In the genomic region with DNA sequence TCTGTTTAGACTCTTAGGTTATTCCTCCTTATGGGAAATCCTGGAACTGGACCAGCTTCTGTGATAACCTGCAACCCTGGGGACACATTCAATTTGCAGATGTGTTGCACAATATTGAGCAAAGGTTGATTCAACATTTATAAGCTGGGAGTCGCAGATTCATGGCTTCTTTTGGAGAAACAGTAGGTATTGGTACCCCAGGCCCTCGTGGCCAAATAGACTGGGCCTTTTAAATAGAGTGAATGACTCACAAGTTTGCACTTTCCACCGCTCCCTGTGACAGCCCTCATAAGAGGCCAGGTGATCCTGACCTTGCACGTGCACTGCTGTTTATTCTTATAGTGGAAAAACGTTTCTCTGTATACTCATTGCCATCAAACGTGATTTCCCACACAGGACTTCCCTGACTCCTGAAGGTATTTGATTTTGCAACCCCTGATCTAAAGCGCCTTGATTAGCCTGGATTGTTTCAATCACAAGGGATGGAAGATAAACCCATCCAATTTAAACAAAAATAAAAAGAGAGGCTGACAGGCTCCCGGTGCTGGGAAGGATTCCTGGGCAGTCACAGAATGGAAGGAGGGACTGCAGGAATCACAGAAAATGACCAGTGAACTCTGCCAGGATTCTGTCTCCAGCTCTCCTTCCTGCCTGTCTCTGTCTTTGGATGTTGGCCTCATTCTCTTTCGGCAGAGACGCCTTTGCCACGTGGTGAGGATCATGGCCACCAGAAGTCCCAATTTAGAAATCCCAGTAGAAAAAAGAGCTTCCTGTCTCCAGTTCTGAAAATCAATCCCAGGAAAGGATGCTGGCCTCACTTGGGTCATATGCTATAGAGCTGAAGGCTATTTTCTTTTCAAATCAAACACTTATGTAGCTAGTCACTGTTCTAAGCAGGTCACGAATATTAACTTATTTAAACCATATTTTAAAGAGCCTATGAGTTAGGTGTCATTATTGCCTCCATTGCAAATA, we compare ENCODE assay signal across 1 cellular context.
TF ChIP-seq lines count a peak whose summit lies in the region.

No MANE protein-coding gene starts in this region.

TF ChIP-seq in HepG2, 621 proteins besides CTCF, POLR2A, EP300 and RAD21 (continued from another document and continues in another):
- no peak for TF ChIP-seq REST (IDR thresholded peaks at IDR 0.05; ENCODE audit: borderline replicate concordance in 1 of 2, low read depth in 1 of 2, low read length in 2 of 2)
- TF ChIP-seq ZBTB7A (CRISPR knock-in tag; IDR thresholded peaks at IDR 0.05): no peak
- TF ChIP-seq ZNF7 (CRISPR knock-in tag; IDR thresholded peaks at IDR 0.05): no peak
- no peak for TF ChIP-seq ZNF549 (CRISPR knock-in tag; IDR thresholded peaks at IDR 0.05)
- no peak for TF ChIP-seq IRF1 (CRISPR knock-in tag; IDR thresholded peaks at IDR 0.05; ENCODE audit: low read depth)
- TF ChIP-seq ZNF749 (CRISPR knock-in tag; IDR thresholded peaks at IDR 0.05; ENCODE audit: borderline replicate concordance): no peak
- TF ChIP-seq, protein P1, sequence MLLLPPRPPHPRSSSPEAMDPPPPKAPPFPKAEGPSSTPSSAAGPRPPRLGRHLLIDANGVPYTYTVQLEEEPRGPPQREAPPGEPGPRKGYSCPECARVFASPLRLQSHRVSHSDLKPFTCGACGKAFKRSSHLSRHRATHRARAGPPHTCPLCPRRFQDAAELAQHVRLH (CRISPR knock-in tag; IDR thresholded peaks at IDR 0.05; ENCODE audit: borderline replicate concordance, low read depth): 0 out of 2 replicates have a peak, but pooled peaks have one; percentile 34
- TF ChIP-seq NR2F1 (CRISPR knock-in tag; IDR thresholded peaks at IDR 0.05): peak; percentile 79 to 92
- TF ChIP-seq CENPX (CRISPR knock-in tag; IDR thresholded peaks at IDR 0.05): no peak
- TF ChIP-seq TRAFD1 (CRISPR knock-in tag; IDR thresholded peaks at IDR 0.05; ENCODE audit: borderline replicate concordance): no peak
- TF ChIP-seq ZMAT3 (CRISPR knock-in tag; conservative IDR thresholded peaks at IDR 0.05): 0 out of 2 replicates have a peak, but pooled peaks have one; percentile 23
- TF ChIP-seq, protein P2, sequence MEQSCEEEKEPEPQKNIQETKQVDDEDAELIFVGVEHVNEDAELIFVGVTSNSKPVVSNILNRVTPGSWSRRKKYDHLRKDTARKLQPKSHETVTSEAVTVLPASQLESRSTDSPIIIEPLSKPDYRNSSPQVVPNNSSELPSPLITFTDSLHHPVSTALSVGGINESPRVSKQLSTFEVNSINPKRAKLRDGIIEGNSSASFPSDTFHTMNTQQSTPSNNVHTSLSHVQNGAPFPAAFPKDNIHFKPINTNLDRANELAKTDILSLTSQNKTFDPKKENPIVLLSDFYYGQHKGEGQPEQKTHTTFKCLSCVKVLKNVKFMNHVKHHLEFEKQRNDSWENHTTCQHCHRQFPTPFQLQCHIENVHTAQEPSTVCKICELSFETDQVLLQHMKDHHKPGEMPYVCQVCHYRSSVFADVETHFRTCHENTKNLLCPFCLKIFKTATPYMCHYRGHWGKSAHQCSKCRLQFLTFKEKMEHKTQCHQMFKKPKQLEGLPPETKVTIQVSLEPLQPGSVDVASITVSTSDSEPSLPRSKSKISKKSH (CRISPR knock-in tag; IDR thresholded peaks at IDR 0.05; ENCODE audit: borderline replicate concordance): no peak
- no peak for TF ChIP-seq HNRNPLL (IDR thresholded peaks at IDR 0.05; ENCODE audit: low read depth, low read length, poor library complexity, severe bottlenecking)
- TF ChIP-seq SALL1 (CRISPR knock-in tag; IDR thresholded peaks at IDR 0.05): peak; percentile 32; the same call in 1 of the 2 replicates
- no peak for TF ChIP-seq ZFP90 (CRISPR knock-in tag; IDR thresholded peaks at IDR 0.05; ENCODE audit: borderline replicate concordance)
- TF ChIP-seq, protein P3, sequence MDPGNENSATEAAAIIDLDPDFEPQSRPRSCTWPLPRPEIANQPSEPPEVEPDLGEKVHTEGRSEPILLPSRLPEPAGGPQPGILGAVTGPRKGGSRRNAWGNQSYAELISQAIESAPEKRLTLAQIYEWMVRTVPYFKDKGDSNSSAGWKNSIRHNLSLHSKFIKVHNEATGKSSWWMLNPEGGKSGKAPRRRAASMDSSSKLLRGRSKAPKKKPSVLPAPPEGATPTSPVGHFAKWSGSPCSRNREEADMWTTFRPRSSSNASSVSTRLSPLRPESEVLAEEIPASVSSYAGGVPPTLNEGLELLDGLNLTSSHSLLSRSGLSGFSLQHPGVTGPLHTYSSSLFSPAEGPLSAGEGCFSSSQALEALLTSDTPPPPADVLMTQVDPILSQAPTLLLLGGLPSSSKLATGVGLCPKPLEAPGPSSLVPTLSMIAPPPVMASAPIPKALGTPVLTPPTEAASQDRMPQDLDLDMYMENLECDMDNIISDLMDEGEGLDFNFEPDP (CRISPR knock-in tag; conservative IDR thresholded peaks at IDR 0.05): no peak
- TF ChIP-seq MTA3 (CRISPR knock-in tag; IDR thresholded peaks at IDR 0.05): no peak
- TF ChIP-seq ZNF44 (CRISPR knock-in tag; IDR thresholded peaks at IDR 0.05): no peak
- TF ChIP-seq SALL2 (CRISPR knock-in tag; IDR thresholded peaks at IDR 0.05): no peak
- no peak for TF ChIP-seq HOMEZ (CRISPR knock-in tag; IDR thresholded peaks at IDR 0.05; ENCODE audit: low read depth)
- TF ChIP-seq GTF2F1 (IDR thresholded peaks at IDR 0.05; ENCODE audit: low read length): no peak
- TF ChIP-seq, protein P4, sequence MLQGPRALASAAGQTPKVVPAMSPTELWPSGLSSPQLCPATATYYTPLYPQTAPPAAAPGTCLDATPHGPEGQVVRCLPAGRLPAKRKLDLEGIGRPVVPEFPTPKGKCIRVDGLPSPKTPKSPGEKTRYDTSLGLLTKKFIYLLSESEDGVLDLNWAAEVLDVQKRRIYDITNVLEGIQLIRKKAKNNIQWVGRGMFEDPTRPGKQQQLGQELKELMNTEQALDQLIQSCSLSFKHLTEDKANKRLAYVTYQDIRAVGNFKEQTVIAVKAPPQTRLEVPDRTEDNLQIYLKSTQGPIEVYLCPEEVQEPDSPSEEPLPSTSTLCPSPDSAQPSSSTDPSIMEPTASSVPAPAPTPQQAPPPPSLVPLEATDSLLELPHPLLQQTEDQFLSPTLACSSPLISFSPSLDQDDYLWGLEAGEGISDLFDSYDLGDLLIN (CRISPR knock-in tag; IDR thresholded peaks at IDR 0.05; ENCODE audit: borderline replicate concordance): no peak
- TF ChIP-seq ZNF142 (CRISPR knock-in tag; IDR thresholded peaks at IDR 0.05): no peak
- no peak for TF ChIP-seq MYC (CRISPR knock-in tag; IDR thresholded peaks at IDR 0.05; ENCODE audit: borderline replicate concordance)
- no peak for TF ChIP-seq ZNF260 (CRISPR knock-in tag; IDR thresholded peaks at IDR 0.05; ENCODE audit: borderline replicate concordance, low read depth)
- no peak for TF ChIP-seq ZNF430 (CRISPR knock-in tag; IDR thresholded peaks at IDR 0.05)
- TF ChIP-seq ZNF343 (CRISPR knock-in tag; IDR thresholded peaks at IDR 0.05): no peak
